ENCODE assay signal across 28 cellular contexts in the genomic region with DNA sequence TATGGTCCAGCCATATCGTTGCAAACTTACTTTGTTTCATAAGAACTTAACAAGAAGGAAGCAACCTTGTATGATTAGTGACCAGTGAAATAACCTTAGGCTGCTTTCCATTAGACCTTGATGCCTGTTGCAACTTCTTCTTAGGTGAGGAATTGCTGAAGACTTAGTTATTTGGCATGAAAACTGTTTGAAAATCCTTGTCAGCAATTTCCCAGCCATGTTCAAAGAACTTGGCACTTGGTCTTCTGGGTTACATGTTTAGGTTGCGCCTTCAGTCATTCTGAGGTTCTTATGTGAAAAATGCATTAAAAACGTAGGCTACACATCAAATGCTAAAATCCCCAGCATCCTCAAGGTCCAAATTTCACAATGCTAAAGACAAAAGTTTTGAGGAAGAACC.
"Had no signal": no experiment of that assay in that cellular context is flagged by ENCODE, and none has a peak within 500 bp of the region (broad histone marks: within the 10 kb centered on the region; RNA-seq: fewer than 3 reads in every experiment).

No MANE protein-coding gene starts in this region.

- H3K27me3 ChIP-seq: neural progenitor cell, ovary, spleen, suprapubic skin, testis, tibial artery, transverse colon, upper lobe of right lung, uterus had no signal

- H3K79me2 ChIP-seq: parathyroid adenoma had no signal

- H3K9me3 ChIP-seq: ovary, suprapubic skin, testis, tibial artery, transverse colon, upper lobe of right lung, uterus had no signal

- H3K4me1 ChIP-seq: parathyroid adenoma, psoas muscle, spleen, suprapubic skin, testis, transverse colon, upper lobe of right lung, uterus had no signal

- H2AFZ ChIP-seq: neural progenitor cell, parathyroid adenoma had no signal

- DNase-seq: natural killer cell; occipital lobe; ovary; posterior cingulate gyrus; psoas muscle; right cardiac atrium; spleen; stimulated activated CD4-positive, alpha-beta T cell treated with anti-CD3 and anti-CD28 coated beads, Interleukin-12 subunit alpha, Interleukin-12 subunit beta, amount 100 ng/mL, for 4 hours; stimulated activated CD4-positive, alpha-beta T cell treated with anti-CD3 and anti-CD28 coated beads, Interleukin-1b, Interleukin-23, amount 100 ng/mL, for 48 hours; stimulated activated CD4-positive, alpha-beta T cell treated with anti-CD3 and anti-CD28 coated beads, Interleukin-4, amount 100 ng/mL, for 1 hour; stimulated activated CD4-positive, alpha-beta T cell treated with anti-CD3 and anti-CD28 coated beads, Interleukin-4, amount 100 ng/mL, for 4 hours; stimulated activated CD8-positive, alpha-beta memory T cell treated with anti-CD3 and anti-CD28 coated beads, Interleukin-4, amount 100 ng/mL, for 48 hours; stimulated activated naive CD4-positive, alpha-beta T cell; stimulated activated naive CD8-positive, alpha-beta T cell treated with anti-CD3 and anti-CD28 coated beads, Interleukin-15, amount 100 ng/mL, for 72 hours; stimulated activated naive CD8-positive, alpha-beta T cell treated with anti-CD3 and anti-CD28 coated beads, Interleukin-15, Interleukin-2, amounts not matched to agents 100 U/mL and 50 U/mL, for 24 hours; substantia nigra; testis; tibial artery; transverse colon; upper lobe of right lung; uterus had no signal

- H3K4me2 ChIP-seq: neural progenitor cell, smooth muscle cell had no signal

- H3K4me3 ChIP-seq: neural progenitor cell, ovary, psoas muscle, skin epidermis, smooth muscle cell, spleen, suprapubic skin, testis, tibial artery, transverse colon, upper lobe of right lung, uterus had no signal

- H3K36me3 ChIP-seq: neural progenitor cell, ovary, spleen, suprapubic skin, tibial artery, transverse colon, upper lobe of right lung, uterus had no signal

- H3K27ac ChIP-seq: neural progenitor cell, ovary, parathyroid adenoma, psoas muscle, skin epidermis, spleen, suprapubic skin, testis, tibial artery, transverse colon, upper lobe of right lung, uterus had no signal

- H3K9ac ChIP-seq: neural progenitor cell, parathyroid adenoma had no signal

- ATAC-seq: natural killer cell; psoas muscle; right cardiac atrium; sciatic nerve; stimulated activated memory B cell treated with anti-CD40 and anti-IgM and Interleukin-4, amounts not matched to agents 10 μg/mL and 1 μg/mL and 100 μg/mL, for 72 hours; stimulated activated naive CD8-positive, alpha-beta T cell treated with anti-CD3 and anti-CD28 coated beads, Interleukin-15, amount 100 ng/mL, for 72 hours; stimulated activated naive CD8-positive, alpha-beta T cell treated with anti-CD3 and anti-CD28 coated beads, Interleukin-15, Interleukin-2, amounts not matched to agents 100 U/mL and 50 U/mL, for 24 hours; upper lobe of right lung had no signal
